35 cellular contexts compared by ENCODE assay signal in the genomic region with DNA sequence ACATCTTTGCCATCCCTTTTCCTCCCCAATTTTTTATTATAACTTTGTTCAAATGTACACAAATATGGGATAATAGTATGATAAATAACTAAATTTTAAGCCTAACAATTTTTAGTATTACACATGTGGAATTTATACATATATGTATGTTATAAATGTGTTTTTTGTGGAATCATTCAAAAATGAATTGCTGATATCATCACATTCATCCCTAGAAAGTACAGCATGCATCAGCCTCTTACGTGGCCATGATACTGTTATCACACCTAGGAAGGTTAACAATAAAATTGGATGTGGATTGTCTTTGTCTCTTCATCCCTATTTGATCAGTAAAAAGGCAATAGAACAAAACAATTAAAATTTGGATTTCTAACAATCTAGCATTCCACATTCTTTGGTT.
"Had no signal": no experiment of that assay in that cellular context is flagged by ENCODE, and none has a peak within 500 bp of the region (broad histone marks: within the 10 kb centered on the region; RNA-seq: fewer than 3 reads in every experiment).

No MANE protein-coding gene starts in this region.

- H3K27me3 ChIP-seq: MG63 had no signal

- H3K4me3 ChIP-seq: MG63 had no signal

- H3K36me3 ChIP-seq: MG63 had no signal

- H3K9me3 ChIP-seq: MG63 had no signal

- DNase-seq: MG63, MM.1S, MV-4-11, NCI-H1048, NCI-H1092, NCI-H1092 treated with DMSO at 0.1 percent for 48 hours, NCI-H1105, NCI-H1105 treated with DMSO at 0.1 percent for 48 hours, NCI-H1417, NCI-H1417 treated with DMSO at 0.1 percent for 48 hours, NCI-H1436, NCI-H1436 treated with DMSO at 0.1 percent for 48 hours, NCI-H1694, NCI-H1694 treated with DMSO at 0.1 percent for 48 hours, NCI-H187, NCI-H187 treated with DMSO at 0.1 percent for 48 hours, NCI-H1930, NCI-H2029, NCI-H2029 treated with DMSO at 0.1 percent for 48 hours, NCI-H2081, NCI-H2081 treated with DMSO at 0.1 percent for 48 hours, NCI-H2107, NCI-H2171, NCI-H2171 treated with DMSO at 0.1 percent for 48 hours, NCI-H2227 treated with DMSO at 0.1 percent for 48 hours, NCI-H226, NCI-H345, NCI-H446, NCI-H446 treated with DMSO at 0.1 percent for 48 hours, NCI-H510A, NCI-H510A treated with DMSO at 0.1 percent for 48 hours, NCI-H524, NCI-H524 treated with DMSO at 0.1 percent for 48 hours, NCI-H526, NCI-H526 treated with DMSO at 0.1 percent for 48 hours had no signal
